In genomic region chr15:84821501-84822021, GRCh38 we compare ENCODE assay signal across 1 cellular context.
TF ChIP-seq lines count a peak whose summit lies in the region.

No MANE protein-coding gene starts in this region.

TF ChIP-seq in endothelial cell of umbilical vein, 7 proteins besides CTCF, POLR2A, EP300 and RAD21:
- TF ChIP-seq MAX (IDR thresholded peaks at IDR 0.05; ENCODE audit: insufficient read depth, insufficient read length) (no peak), GATA2 (IDR thresholded peaks at IDR 0.05; ENCODE audit: insufficient read depth, insufficient read length, low read depth, low read length) (no peak), FOS (IDR thresholded peaks at IDR 0.05; ENCODE audit: borderline replicate concordance, insufficient read depth, low read length) (no peak), EZH2 (IDR thresholded peaks at IDR 0.05; ENCODE audit: borderline replicate concordance, low read depth, low read length, severe bottlenecking) (no peak), JUN (IDR thresholded peaks at IDR 0.05; ENCODE audit: borderline replicate concordance, insufficient read depth, insufficient read length, low read depth) (no peak), POLR2AphosphoS5 (IDR thresholded peaks at IDR 0.05; ENCODE audit: insufficient read depth, low read depth, low read length) (no peak), MYC (IDR thresholded peaks at IDR 0.05; ENCODE audit: low read depth, low read length) (no peak)
